8 cellular contexts compared by ENCODE assay signal in the genomic region with DNA sequence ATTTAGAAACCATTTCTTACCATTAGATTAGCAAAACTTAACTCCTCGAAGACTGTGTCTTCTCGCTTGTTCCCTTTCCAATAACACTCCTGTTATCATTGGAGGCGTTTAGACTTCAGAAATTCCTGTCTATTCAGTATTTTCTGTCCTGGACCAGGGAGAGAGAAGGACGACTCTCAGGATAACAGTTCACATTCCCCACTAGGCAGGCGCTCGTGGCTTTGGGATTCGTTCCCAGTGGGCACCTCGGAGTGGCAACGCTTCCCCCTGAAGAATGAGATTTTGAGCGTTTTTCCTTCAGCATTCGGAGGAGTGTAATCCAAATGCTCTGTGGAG. TPM values are rescaled to one million over a fixed set of nuclear protein-coding genes. Genes with fewer than 3 reads are reported as not detected.
DNase-seq lines count a peak whose midpoint lies in the region; ATAC-seq and TF ChIP-seq lines count a peak whose summit lies in the region.

No MANE protein-coding gene starts in this region.

- peaks cover 40% of the 10 kb centered on the region for H3K36me3 Mint-ChIP-seq in neural crest cell (ENCODE audit: low read depth)

- TF ChIP-seq CTCF in dorsolateral prefrontal cortex (IDR thresholded peaks at IDR 0.05 in 54 of 56, conservative IDR thresholded peaks at IDR 0.05 in 2 of 56; ENCODE audit: low read depth in 1 of 56, partially characterized antibody in 56 of 56) (no peak), neural crest cell (conservative IDR thresholded peaks at IDR 0.05) (peak; percentile 20)

- H3K27ac ChIP-seq in KOPT-K1 (ENCODE audit: low read depth, low read length, poor library complexity, severe bottlenecking): peak overlapping the region; percentile 60
- peak overlapping the region in 44 of 59 donors; percentile 9 to 88 (median 68) for H3K27ac ChIP-seq in dorsolateral prefrontal cortex

- no peaks in the 10 kb centered on the region for H3K27me3 ChIP-seq in dorsolateral prefrontal cortex

- H3K27me3 Mint-ChIP-seq in neural crest cell (ENCODE audit: low read depth): no peaks in the 10 kb centered on the region

- intact Hi-C loops in dorsolateral prefrontal cortex (cut with DNase I): loop anchor here (1.0 to 10.0 kb wide), 14 partner anchors 18 to 192 kb away; partner anchors contain the start of genes ZNF155 (in 2 of the 2), ZNF224 (in 2 of the 2), ZNF226 (in 2 of the 2) and ZNF230 (in 2 of the 2)

- peak overlapping the region; percentile 99 for H3K4me3 Mint-ChIP-seq in neural crest cell

- H3K36me3 ChIP-seq in KOPT-K1 (ENCODE audit: insufficient read depth, low read length): peaks cover 18% of the 10 kb centered on the region

- no peak for DNase-seq in dorsolateral prefrontal cortex
- DNase-seq in neural crest cell (ENCODE audit: low read depth, low spot score): no peak
- DNase-seq in OCI-M2 (lab: John Stamatoyannopoulos, UW; ENCODE audit: unreplicated experiment): no peak
- DNase-seq in NCI-H345 (lab: John Stamatoyannopoulos, UW): no peak
- no peak for DNase-seq in DMS114 treated with DMSO at 0.1 percent for 48 hours (lab: John Stamatoyannopoulos, UW; ENCODE audit: unreplicated experiment)

- peak overlapping the region; percentile 91 for H3K27ac Mint-ChIP-seq in neural crest cell (ENCODE audit: unreplicated experiment)

- peaks cover 13% of the 10 kb centered on the region for H3K9me3 Mint-ChIP-seq in neural crest cell

- peaks cover 14% of the 10 kb centered on the region for H3K9me3 ChIP-seq in KOPT-K1 (ENCODE audit: insufficient read depth, low read length, poor library complexity, severe bottlenecking)

- ATAC-seq in GM18868 (IDR thresholded peaks at IDR 0.05; ENCODE audit: unreplicated experiment) (peak; percentile 23), esophagus mucosa (no peak)

- H3K4me1 Mint-ChIP-seq in neural crest cell: peaks cover 32% of the 10 kb centered on the region

- H3K4me3 ChIP-seq in dorsolateral prefrontal cortex: peak overlapping the region; percentile 59 to 98 (median 82)

RNA-seq across cellular contexts. Expression of gene ZNF225, which starts 0.4 kb away (rescaled TPM):
- 10 to 100 TPM in 15 of 120 experiments, 1 to 10 TPM in 105; 4.5 to 14.2 (median 8.2) TPM for total RNA-seq in dorsolateral prefrontal cortex
- total RNA-seq in neural crest cell: 6.9 and 7.8 TPM in 2 replicates
- total RNA-seq in esophagus mucosa: 1.8 TPM

RNA-seq across cellular contexts. Expression of gene ZNF224, which starts 18.6 kb away (rescaled TPM):
- total RNA-seq in dorsolateral prefrontal cortex: 10 to 100 TPM; 25.6 to 58.3 (median 42.2) TPM
- 19.4 and 23.0 TPM in 2 replicates for total RNA-seq in neural crest cell
- total RNA-seq in esophagus mucosa: 6.2 TPM

RNA-seq across cellular contexts. Expression of gene ZNF234, which starts 28.6 kb away (rescaled TPM):
- total RNA-seq in dorsolateral prefrontal cortex (10 to 100 TPM in 117 of 120 experiments, 1 to 10 TPM in 3; 8.8 to 27.0 (median 15.6) TPM), neural crest cell (18.2 and 18.6 TPM in 2 replicates), esophagus mucosa (3.0 TPM)

RNA-seq across cellular contexts. Expression of gene ZNF284, which starts 40.8 kb away (rescaled TPM):
- total RNA-seq in dorsolateral prefrontal cortex: 1 to 10 TPM; 2.3 to 6.7 (median 4.1) TPM
- total RNA-seq in neural crest cell: 4.5 TPM in 2 replicates
- 0.36 TPM for total RNA-seq in esophagus mucosa

RNA-seq across cellular contexts. Expression of gene ZNF226, which starts 52.1 kb away (rescaled TPM):
- 10 to 100 TPM; 33.2 to 72.4 (median 51.4) TPM for total RNA-seq in dorsolateral prefrontal cortex
- total RNA-seq in neural crest cell: 24.4 and 29.8 TPM in 2 replicates
- total RNA-seq in esophagus mucosa: 12.4 TPM
